1 cellular context compared by ENCODE assay signal in genomic region chr19:54998751-54999239, GRCh38.
TF ChIP-seq lines count a peak whose summit lies in the region.
"Not testable (repeated sequence)": the region's sequence is repeated elsewhere in the genome, so short reads cannot be mapped to it uniquely, and the experiment has no call there.

No MANE protein-coding gene starts in this region.

TF ChIP-seq in K562, 482 proteins besides CTCF, POLR2A, EP300 and RAD21 (continued from another document and continues in another):
- peak; percentile 37; the same call in 1 of the 2 replicates for TF ChIP-seq ESRRA (IDR thresholded peaks at IDR 0.05; ENCODE audit: borderline replicate concordance, low read depth)
- TF ChIP-seq KDM1A (IDR thresholded peaks at IDR 0.05), result peak; percentile 84
- TF ChIP-seq FOXM1 (IDR thresholded peaks at IDR 0.05; ENCODE audit: low read depth), result peak; percentile 44; the same call in 1 of the 2 replicates
- not testable (repeated sequence) for TF ChIP-seq FOXM1 (CRISPR knock-in tag; IDR thresholded peaks at IDR 0.05; ENCODE audit: low read depth)
- TF ChIP-seq ZBTB7A (IDR thresholded peaks at IDR 0.05; ENCODE audit: borderline replicate concordance, control insufficient read depth, low read depth, low read length), result peak; percentile 39; the same call in 1 of the 2 replicates
- TF ChIP-seq HDAC1 (IDR thresholded peaks at IDR 0.05), result peak in 1 of 2 experiments; percentile 64; a peak in 2 of 4 replicates
- TF ChIP-seq DMBX1 (CRISPR knock-in tag; IDR thresholded peaks at IDR 0.05; ENCODE audit: borderline replicate concordance), result 0 out of 2 replicates have a peak, but pooled peaks have one; percentile 49
- TF ChIP-seq HDAC2 (IDR thresholded peaks at IDR 0.05), result 0 out of 2 replicates have a peak, but pooled peaks have one; percentile 58
- peak; percentile 77; the same call in 1 of the 2 replicates for TF ChIP-seq DPF2 (IDR thresholded peaks at IDR 0.05)
- TF ChIP-seq FOXA3 (CRISPR knock-in tag; conservative IDR thresholded peaks at IDR 0.05 in 1 of 2, IDR thresholded peaks at IDR 0.05 in 1 of 2), result 0 out of 4 replicates have a peak, but pooled peaks of 1 of the 2 experiments have one; percentile 23
- 0 out of 2 replicates have a peak, but pooled peaks have one; percentile 17 for TF ChIP-seq MGA (IDR thresholded peaks at IDR 0.05)
- TF ChIP-seq FOSL1 (tag; conservative IDR thresholded peaks at IDR 0.05), result peak; percentile 50; the same call in 1 of the 2 replicates
- TF ChIP-seq MNT (conservative IDR thresholded peaks at IDR 0.05), result peak; percentile 72 to 90
- TF ChIP-seq ZNF311 (CRISPR knock-in tag; IDR thresholded peaks at IDR 0.05), result 0 out of 2 replicates have a peak, but pooled peaks have one; percentile 37
- 0 out of 6 replicates have a peak, but pooled peaks of 1 of the 3 experiments have one; percentile 41 for TF ChIP-seq ZBTB11 (CRISPR knock-in tag; IDR thresholded peaks at IDR 0.05)
- peak; percentile 36; the same call in 1 of the 2 replicates for TF ChIP-seq SMARCE1 (IDR thresholded peaks at IDR 0.05)
- peak; percentile 63; the same call in 1 of the 2 replicates for TF ChIP-seq ZNF592 (IDR thresholded peaks at IDR 0.05)
- TF ChIP-seq GATAD2B (IDR thresholded peaks at IDR 0.05; ENCODE audit: borderline replicate concordance), result peak; percentile 49; the same call in 1 of the 2 replicates
- peak; percentile 65; the same call in 1 of the 2 replicates for TF ChIP-seq HMBOX1 (IDR thresholded peaks at IDR 0.05)
- TF ChIP-seq ZNF41 (CRISPR knock-in tag; conservative IDR thresholded peaks at IDR 0.05), result 0 out of 2 replicates have a peak, but pooled peaks have one; percentile 39
- TF ChIP-seq NCOA1 (IDR thresholded peaks at IDR 0.05; ENCODE audit: low read depth), result peak; percentile 47; the same call in 1 of the 2 replicates
- 0 out of 2 replicates have a peak, but pooled peaks have one; percentile 56 for TF ChIP-seq ZBTB5 (IDR thresholded peaks at IDR 0.05)
- peak in 1 of 2 experiments; percentile 66; a peak in 2 of 4 replicates for TF ChIP-seq TRIM24 (IDR thresholded peaks at IDR 0.05)
- 0 out of 2 replicates have a peak, but pooled peaks have one; percentile 19 for TF ChIP-seq ZNF766 (CRISPR knock-in tag; conservative IDR thresholded peaks at IDR 0.05)
- TF ChIP-seq NFIC (IDR thresholded peaks at IDR 0.05), result peak; percentile 62
- TF ChIP-seq CC2D1A (IDR thresholded peaks at IDR 0.05), result peak; percentile 72; the same call in 1 of the 2 replicates
- TF ChIP-seq NCOR1 (IDR thresholded peaks at IDR 0.05), result peak; percentile 85
- peak; percentile 52 for TF ChIP-seq MTA2 (IDR thresholded peaks at IDR 0.05; ENCODE audit: low read depth)
- peak; percentile 88 for TF ChIP-seq SOX6 (IDR thresholded peaks at IDR 0.05)
- TF ChIP-seq NR2C1 (IDR thresholded peaks at IDR 0.05), result peak; percentile 59
- TF ChIP-seq NR2C1 (tag; IDR thresholded peaks at IDR 0.05), result peak; percentile 64; the same call in 1 of the 2 replicates
- 0 out of 4 replicates have a peak, but pooled peaks of 1 of the 2 experiments have one; percentile 26 for TF ChIP-seq ARNT (IDR thresholded peaks at IDR 0.05)
- peak in 1 of 2 experiments; percentile 36; a peak in 1 of 4 replicates for TF ChIP-seq FOXK2 (conservative IDR thresholded peaks at IDR 0.05 in 1 of 2, IDR thresholded peaks at IDR 0.05 in 1 of 2; ENCODE audit: low read depth in 2 of 2)
